ENCODE assay signal across 15 cellular contexts in the genomic region with DNA sequence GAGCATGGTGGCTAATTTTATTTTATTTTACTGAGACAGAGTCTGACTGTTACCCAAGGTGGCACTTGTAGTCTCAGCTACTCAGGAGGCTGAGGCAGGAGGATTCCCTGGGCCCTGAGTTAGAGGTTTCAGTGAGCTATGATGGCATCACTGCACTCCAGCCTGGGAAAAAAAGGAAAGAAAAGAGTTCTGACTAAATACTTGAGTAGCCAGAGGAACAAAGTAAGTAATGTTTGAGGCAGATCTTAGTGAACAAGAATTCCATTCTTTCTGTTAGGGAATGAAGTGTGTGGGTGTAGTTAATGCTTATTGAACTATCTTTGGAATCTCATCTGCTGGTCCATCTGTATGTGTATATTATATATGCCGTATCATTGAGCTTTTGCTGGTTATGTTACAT. TPM values are rescaled to one million over a fixed set of nuclear protein-coding genes. Genes with fewer than 3 reads are reported as not detected.
DNase-seq lines count a peak whose midpoint lies in the region; TF ChIP-seq lines count a peak whose summit lies in the region.
"Had no signal": no experiment of that assay in that cellular context is flagged by ENCODE, and none has a peak within 500 bp of the region (broad histone marks: within the 10 kb centered on the region; RNA-seq: fewer than 3 reads in every experiment).

No MANE protein-coding gene starts in this region.

- no peaks in the 10 kb centered on the region for H3K9me3 ChIP-seq in PC-9 (ENCODE audit: insufficient read depth, low read depth)
- H3K9me3 ChIP-seq: BLaER1 had no signal

- POLR2A ChIA-PET in PC-9 (lab: Charles Lee; ENCODE audit: unreplicated experiment), result no interaction called here

- H3F3A ChIP-seq in PC-9 (ENCODE audit: insufficient read depth, low read depth), result peaks cover 5% of the 10 kb centered on the region; the same call in 1 of the 2 replicates

- CTCF ChIA-PET in PC-9 (lab: Charles Lee), result no interaction called here

- H3K36me3 ChIP-seq in PC-9 (ENCODE audit: low read depth), result no peaks in the 10 kb centered on the region
- H3K36me3 ChIP-seq: BLaER1 had no signal

- peaks cover 3% of the 10 kb centered on the region; the same call in 1 of the 2 replicates for H3K27me3 Mint-ChIP-seq in HFFc6 (ENCODE audit: insufficient read depth)

- no peaks in the 10 kb centered on the region for H3K9me3 Mint-ChIP-seq in HFFc6

- peak; percentile 30 for DNase-seq in HFFc6
- peak; percentile 55 for DNase-seq in astrocyte of the spinal cord (ENCODE audit: low read depth, low spot score)
- DNase-seq in fibroblast of the aortic adventitia (ENCODE audit: low read depth), result peak; percentile 59
- DNase-seq in renal cortical epithelial cell (ENCODE audit: low read depth), result peak; percentile 43
- no peak for DNase-seq in kidney glomerular epithelial cell (lab: John Stamatoyannopoulos, UW)
- DNase-seq in PC-9, result no peak
- DNase-seq in OCI-M1 (lab: John Stamatoyannopoulos, UW), result no peak
- DNase-seq: DMS 273 treated with DMSO at 0.1 percent for 48 hours; NCI-H146; NCI-H2107; NCI-H345; NCI-H526 treated with DMSO at 0.1 percent for 48 hours; NK-92 treated with Interleukin-12 subunit alpha and Interleukin-12 subunit beta, amount 100 ng/mL, for 24 hours had no signal

- intact Hi-C loops in PC-9 (cut with micrococcal nuclease; ENCODE audit: unreplicated experiment), result no loop called here

- H3K4me1 Mint-ChIP-seq in HFFc6 (ENCODE audit: low read depth), result peaks cover 29% of the 10 kb centered on the region

- no peaks in the 10 kb centered on the region for H3K79me2 ChIP-seq in PC-9 (ENCODE audit: low read depth)

- H3K4me3 ChIP-seq in astrocyte of the spinal cord (ENCODE audit: low read depth, low read length) (no peak overlapping the region), fibroblast of the aortic adventitia (ENCODE audit: low read depth, low read length) (no peak overlapping the region), PC-9 (no peak overlapping the region)
- H3K4me3 ChIP-seq: BLaER1, SK-N-MC had no signal

- in situ Hi-C loops in astrocyte of the spinal cord (cut with HindIII; ENCODE audit: low sequenced_read_pairs), result no loop called here

- TF ChIP-seq CTCF in HFFc6 (IDR thresholded peaks at IDR 0.05) (no peak), astrocyte of the spinal cord (IDR thresholded peaks at IDR 0.05; ENCODE audit: low read depth, low read length) (no peak), fibroblast of the aortic adventitia (IDR thresholded peaks at IDR 0.05; ENCODE audit: insufficient read depth, low read length) (no peak), PC-9 (conservative IDR thresholded peaks at IDR 0.05) (no peak)

- no peak overlapping the region for H2AFZ ChIP-seq in PC-9

- H3K36me3 Mint-ChIP-seq in HFFc6 (ENCODE audit: low read depth), result 0 out of 2 replicates have a peak, but pooled peaks cover 4% of the 10 kb centered on the region

- H4K20me1 ChIP-seq in PC-9 (ENCODE audit: insufficient read depth), result no peaks in the 10 kb centered on the region
- H4K20me1 ChIP-seq: BLaER1 had no signal

- no TSS peak for BruUV-seq in PC-9 (replicated peaks; lab: Mats Ljungman, UMichigan)

- no peaks in the 10 kb centered on the region for H3K27me3 ChIP-seq in PC-9 (ENCODE audit: insufficient read depth, low read depth)
- H3K27me3 ChIP-seq: BLaER1 had no signal

- no peak overlapping the region for H3K4me2 ChIP-seq in PC-9
- H3K4me2 ChIP-seq: BLaER1 had no signal

- H3K27ac ChIP-seq in PC-9, result no peak overlapping the region
- H3K27ac ChIP-seq: BLaER1, SK-N-MC had no signal

- no peaks in the 10 kb centered on the region for H3K9me2 ChIP-seq in PC-9 (ENCODE audit: insufficient read depth)

- H3K4me1 ChIP-seq in PC-9 (replicated peaks; ENCODE audit: insufficient read depth), result no peaks in the 10 kb centered on the region
- H3K4me1 ChIP-seq: BLaER1 had no signal

- H3K27ac Mint-ChIP-seq in HFFc6, result no peak overlapping the region; the same call in 1 of the 2 replicates

- no peak overlapping the region for H3K4me3 Mint-ChIP-seq in HFFc6

RNA-seq across cellular contexts. Expression of gene EVI5, which starts 13.1 kb away (rescaled TPM):
- 10 to 100 TPM; 31.7 to 43.7 (median 34.0) TPM for total RNA-seq in HFFc6 (2021; fragmentation: NEBNext Ultra II Directional; extraction: Animal tissue kit (Norgen Biotek cat#: 25700))
- total RNA-seq in fibroblast of the aortic adventitia (ENCODE audit: low replicate concordance), result 55.3 and 126 TPM in 2 replicates
- 35.7 and 45.0 TPM in 2 replicates for total RNA-seq in renal cortical epithelial cell
- 32.0 and 33.9 TPM in 2 replicates for total RNA-seq in PC-9 (2021)

RNA-seq across cellular contexts. Expression of gene RPL5, which starts 33.9 kb away (rescaled TPM):
- total RNA-seq in HFFc6 (2021; fragmentation: NEBNext Ultra II Directional; extraction: Animal tissue kit (Norgen Biotek cat#: 25700)), result 1,000 to 10,000 TPM in 1 of 6 experiments, 100 to 1,000 TPM in 5; 851 to 1,006 (median 921) TPM
- 935 and 1,772 TPM in 2 replicates for total RNA-seq in fibroblast of the aortic adventitia (ENCODE audit: low replicate concordance)
- total RNA-seq in renal cortical epithelial cell, result 826 and 1,085 TPM in 2 replicates
- total RNA-seq in PC-9 (2021), result 1,021 and 1,050 TPM in 2 replicates

Comparison
In these comparisons a context has a peak if more than half of its experiments do, and no peak if none do; other contexts are left out.
1. DNase-seq: peak in HFFc6 (single experiment), astrocyte of the spinal cord (single experiment), fibroblast of the aortic adventitia (single experiment) and renal cortical epithelial cell (single experiment); none in kidney glomerular epithelial cell (single experiment), PC-9 (0 of 2) and OCI-M1 (single experiment).